Comparison of ENCODE assay signal across 1 cellular context in genomic region chr22:24807284-24807950, GRCh38.
TF ChIP-seq lines count a peak whose summit lies in the region.

No MANE protein-coding gene starts in this region.

TF ChIP-seq in IMR-90, 13 proteins besides CTCF, POLR2A, EP300 and RAD21:
- TF ChIP-seq SMC3 (IDR thresholded peaks at IDR 0.05; ENCODE audit: low read depth, low read length) (no peak), MAZ (IDR thresholded peaks at IDR 0.05; ENCODE audit: borderline replicate concordance, low read depth, low read length) (no peak), CEBPB (IDR thresholded peaks at IDR 0.05; ENCODE audit: low read depth, low read length) (no peak), MXI1 (IDR thresholded peaks at IDR 0.05; ENCODE audit: borderline replicate concordance, low read depth, low read length) (no peak), NFE2L2 (IDR thresholded peaks at IDR 0.05; ENCODE audit: low read depth, low read length) (no peak), CHD1 (IDR thresholded peaks at IDR 0.05; ENCODE audit: low read depth, low read length) (no peak), RCOR1 (IDR thresholded peaks at IDR 0.05; ENCODE audit: insufficient replicate concordance, low read length) (no peak), RFX5 (IDR thresholded peaks at IDR 0.05; ENCODE audit: low read depth, low read length) (no peak), BHLHE40 (IDR thresholded peaks at IDR 0.05; ENCODE audit: low read depth, low read length) (no peak), MAFK (IDR thresholded peaks at IDR 0.05; ENCODE audit: low read depth, low read length) (no peak), FOS (IDR thresholded peaks at IDR 0.05; ENCODE audit: low read depth, low read length) (no peak)
- TF ChIP-seq, protein P1, sequence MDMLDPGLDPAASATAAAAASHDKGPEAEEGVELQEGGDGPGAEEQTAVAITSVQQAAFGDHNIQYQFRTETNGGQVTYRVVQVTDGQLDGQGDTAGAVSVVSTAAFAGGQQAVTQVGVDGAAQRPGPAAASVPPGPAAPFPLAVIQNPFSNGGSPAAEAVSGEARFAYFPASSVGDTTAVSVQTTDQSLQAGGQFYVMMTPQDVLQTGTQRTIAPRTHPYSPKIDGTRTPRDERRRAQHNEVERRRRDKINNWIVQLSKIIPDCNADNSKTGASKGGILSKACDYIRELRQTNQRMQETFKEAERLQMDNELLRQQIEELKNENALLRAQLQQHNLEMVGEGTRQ (IDR thresholded peaks at IDR 0.05; ENCODE audit: low read depth, low read length): no peak
- TF ChIP-seq, protein P2, sequence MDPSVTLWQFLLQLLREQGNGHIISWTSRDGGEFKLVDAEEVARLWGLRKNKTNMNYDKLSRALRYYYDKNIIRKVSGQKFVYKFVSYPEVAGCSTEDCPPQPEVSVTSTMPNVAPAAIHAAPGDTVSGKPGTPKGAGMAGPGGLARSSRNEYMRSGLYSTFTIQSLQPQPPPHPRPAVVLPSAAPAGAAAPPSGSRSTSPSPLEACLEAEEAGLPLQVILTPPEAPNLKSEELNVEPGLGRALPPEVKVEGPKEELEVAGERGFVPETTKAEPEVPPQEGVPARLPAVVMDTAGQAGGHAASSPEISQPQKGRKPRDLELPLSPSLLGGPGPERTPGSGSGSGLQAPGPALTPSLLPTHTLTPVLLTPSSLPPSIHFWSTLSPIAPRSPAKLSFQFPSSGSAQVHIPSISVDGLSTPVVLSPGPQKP (IDR thresholded peaks at IDR 0.05; ENCODE audit: borderline replicate concordance, low read depth, low read length): no peak
